ENCODE assay signal across 8 cellular contexts in genomic region chr11:90204832-90205646, GRCh38. TPM values are rescaled to one million over a fixed set of nuclear protein-coding genes. Genes with fewer than 3 reads are reported as not detected.
DNase-seq lines count a peak whose midpoint lies in the region; TF ChIP-seq lines count a peak whose summit lies in the region.

No MANE protein-coding gene starts in this region.

- H3K27me3 ChIP-seq in Loucy (ENCODE audit: insufficient read depth, low read length, poor library complexity, severe bottlenecking), result no peaks in the 10 kb centered on the region
- H3K27me3 ChIP-seq in osteoblast (ENCODE audit: insufficient read depth, low read length), result no peaks in the 10 kb centered on the region

- H4K20me1 ChIP-seq in Loucy (ENCODE audit: insufficient read depth, low read length, poor library complexity, severe bottlenecking) (peaks cover 20% of the 10 kb centered on the region), osteoblast (ENCODE audit: insufficient read depth, low read length) (no peaks in the 10 kb centered on the region)

- no peaks in the 10 kb centered on the region for H3K9me3 ChIP-seq in Loucy (ENCODE audit: insufficient read depth, low read depth, low read length)
- no peaks in the 10 kb centered on the region for H3K9me3 ChIP-seq in SK-N-MC (ENCODE audit: low read depth, low read length)
- no peaks in the 10 kb centered on the region for H3K9me3 ChIP-seq in osteoblast (ENCODE audit: low read depth, low read length)

- no peak overlapping the region for H3K9ac ChIP-seq in Loucy (ENCODE audit: low read depth, low read length, poor library complexity, severe bottlenecking)
- H3K9ac ChIP-seq in SK-N-MC (ENCODE audit: insufficient read length), result no peak overlapping the region

- H3K27ac ChIP-seq in SK-N-MC, result peak overlapping the region; percentile 25; the same call in 1 of the 2 replicates
- no peak overlapping the region for H3K27ac ChIP-seq in osteoblast (ENCODE audit: low read depth, low read length)

- H3K4me1 ChIP-seq in Loucy (ENCODE audit: insufficient read depth, low read length, poor library complexity, severe bottlenecking) (no peaks in the 10 kb centered on the region), osteoblast (ENCODE audit: insufficient read depth, low read length) (peaks cover 3% of the 10 kb centered on the region)

- H3K4me2 ChIP-seq in Loucy (ENCODE audit: low read depth, low read length, poor library complexity, severe bottlenecking) (no peak overlapping the region), osteoblast (ENCODE audit: insufficient read depth, low read length) (peak overlapping the region; percentile 23)

- H3K9me2 ChIP-seq in Loucy (replicated peaks; ENCODE audit: low read depth, low read length), result no peaks in the 10 kb centered on the region

- TF ChIP-seq POLR2A in erythroblast (IDR thresholded peaks at IDR 0.05; ENCODE audit: low read length), result no peak

- peak; percentile 62 for DNase-seq in ACHN
- peak; percentile 67 for DNase-seq in G401 (ENCODE audit: low spot score)
- peak; percentile 45 for DNase-seq in H4 (ENCODE audit: low spot score)
- DNase-seq in SK-N-MC (ENCODE audit: low read depth, low spot score), result peak; percentile 51
- DNase-seq in erythroblast (lab: John Stamatoyannopoulos, UW), result peak; percentile 62 to 71
- peak; percentile 32 for DNase-seq in osteoblast (ENCODE audit: insufficient read length, low spot score, missing footprints)
- DNase-seq in activated CD4-positive, CD25-positive, alpha-beta regulatory T cell (lab: John Stamatoyannopoulos, UW), result no peak

- H2AFZ ChIP-seq in Loucy (ENCODE audit: low read length) (no peak overlapping the region), osteoblast (ENCODE audit: low read length) (no peak overlapping the region)

- TF ChIP-seq CTCF in Loucy (conservative IDR thresholded peaks at IDR 0.05; ENCODE audit: low read length), result peak; percentile 90
- peak; percentile 92 for TF ChIP-seq CTCF in osteoblast (IDR thresholded peaks at IDR 0.05; ENCODE audit: extremely low read depth, low read depth, low read length)

- H3K4me3 ChIP-seq in Loucy (ENCODE audit: low read length, poor library complexity, severe bottlenecking) (no peak overlapping the region), SK-N-MC (no peak overlapping the region), osteoblast (ENCODE audit: insufficient read depth, low read length) (no peak overlapping the region)

- in situ Hi-C loops in ACHN (cut with HindIII; ENCODE audit: low pct_ligation_motif_present, low pct_unique_long_range_greater_than_20kb, low sequenced_read_pairs) (no loop called here), G401 (cut with HindIII; ENCODE audit: low sequenced_read_pairs) (no loop called here)

- peaks cover 77% of the 10 kb centered on the region for H3K36me3 ChIP-seq in Loucy (ENCODE audit: insufficient read depth, low read length)
- peaks cover 88% of the 10 kb centered on the region for H3K36me3 ChIP-seq in SK-N-MC (ENCODE audit: insufficient read depth, low read length)
- peaks cover 31% of the 10 kb centered on the region for H3K36me3 ChIP-seq in osteoblast (ENCODE audit: insufficient read depth, low read length)

- H3K79me2 ChIP-seq in Loucy (ENCODE audit: insufficient read depth, low read length) (0 out of 2 replicates have a peak, but pooled peaks cover 2% of the 10 kb centered on the region), osteoblast (ENCODE audit: insufficient read depth, low read length) (peaks cover 8% of the 10 kb centered on the region)

- no peaks in the 10 kb centered on the region for H3F3A ChIP-seq in Loucy (ENCODE audit: low read depth)

RNA-seq across cellular contexts. Expression of gene CHORDC1, which starts 17.8 kb away (rescaled TPM):
- 48.9 and 91.7 TPM in 2 replicates for total RNA-seq in G401 (2014; rRNA removed; shearing (Covaris generic))
- 37.0 and 58.4 TPM in 2 replicates for total RNA-seq in H4 (2014; rRNA removed; shearing (Covaris generic))
- total RNA-seq in osteoblast, result 17.4 and 23.6 TPM in 2 replicates

Comparison
In these comparisons a context has a peak if more than half of its experiments do, and no peak if none do; other contexts are left out.
1. DNase-seq: peak in ACHN (single experiment), G401 (single experiment), H4 (single experiment), SK-N-MC (single experiment), erythroblast (2 of 2) and osteoblast (single experiment); none in activated CD4-positive, CD25-positive, alpha-beta regulatory T cell (0 of 4).